31 cellular contexts compared by ENCODE assay signal in the genomic region with DNA sequence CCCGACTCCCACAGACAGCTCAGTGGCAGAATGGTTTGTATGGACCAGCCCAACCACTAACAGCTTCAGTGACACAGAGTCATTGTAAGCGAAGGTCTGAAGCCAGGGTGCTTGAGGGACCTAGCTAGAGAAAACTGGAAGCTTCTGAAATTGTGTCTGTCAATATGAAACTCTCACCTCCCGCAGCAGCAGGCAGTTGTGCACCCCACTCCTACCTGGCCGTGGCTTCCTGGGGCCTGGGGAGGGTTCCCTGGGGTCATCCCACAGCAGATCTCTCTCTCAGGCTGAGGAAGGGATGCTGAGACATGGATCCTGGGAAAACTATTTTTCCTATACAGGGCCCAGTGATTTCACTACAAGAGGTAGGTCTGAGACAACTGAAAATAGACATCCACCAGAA.
"Had no signal": no experiment of that assay in that cellular context is flagged by ENCODE, and none has a peak within 500 bp of the region (broad histone marks: within the 10 kb centered on the region; RNA-seq: fewer than 3 reads in every experiment).

No MANE protein-coding gene starts in this region.

- FAIRE-seq: bronchial epithelial cell, TTC549 had no signal

- H3K36me3 ChIP-seq: ascending aorta, cardiac muscle cell had no signal

- H3K27me3 ChIP-seq: ascending aorta, cardiac muscle cell had no signal

- H3K27ac ChIP-seq: ascending aorta, cardiac muscle cell, VCaP had no signal

- H3K4me3 ChIP-seq: ascending aorta, cardiac muscle cell had no signal

- DNase-seq: activated B cell treated with CpG ODN at 0.5 μM for 24 hours; activated CD4-positive, alpha-beta memory T cell treated with anti-CD3 and anti-CD28 coated beads, Interleukin-2, amount 10 ng/mL, durations not matched to agents 7 days and 5 days; activated CD4-positive, alpha-beta T cell treated with anti-CD3 and anti-CD28 coated beads for 1 hour; activated CD4-positive, alpha-beta T cell treated with anti-CD3 and anti-CD28 coated beads for 36 hours; activated CD4-positive, alpha-beta T cell treated with anti-CD3 and anti-CD28 coated beads for 48 hours; activated CD4-positive, alpha-beta T cell treated with anti-CD3 and anti-CD28 coated beads, Interleukin-2, amount 10 ng/mL, durations not matched to agents 7 days and 5 days; activated CD4-positive, alpha-beta T cell treated with anti-CD3 and anti-CD28 coated beads, Interleukin-2, amount 50 U/mL, for 48 hours; activated CD8-positive, alpha-beta memory T cell treated with anti-CD3 and anti-CD28 coated beads for 24 hours; activated CD8-positive, alpha-beta memory T cell treated with anti-CD3 and anti-CD28 coated beads, Interleukin-2, amount 10 ng/mL, durations not matched to agents 7 days and 5 days; activated CD8-positive, alpha-beta memory T cell treated with anti-CD3 and anti-CD28 coated beads, Interleukin-2, amount 50 U/mL, for 48 hours; activated CD8-positive, alpha-beta T cell treated with anti-CD3 and anti-CD28 coated beads, Interleukin-2, amount 10 ng/mL, durations not matched to agents 7 days and 5 days; activated effector memory CD4-positive, alpha-beta T cell treated with Interleukin-2 at 50 U/mL for 16 hours; activated gamma-delta T cell; activated naive CD4-positive, alpha-beta T cell treated with anti-CD3 and anti-CD28 coated beads, Interleukin-2, amount 10 ng/mL, durations not matched to agents 7 days and 5 days; activated naive CD4-positive, alpha-beta T cell treated with Interleukin-2 at 50 U/mL for 16 hours; activated naive CD8-positive, alpha-beta T cell treated with anti-CD3 and anti-CD28 coated beads, Interleukin-2, amount 10 ng/mL, durations not matched to agents 7 days and 5 days; activated naive CD8-positive, alpha-beta T cell treated with anti-CD3 and anti-CD28 coated beads, Interleukin-2, amount 50 U/mL, for 24 hours; activated T-cell treated with anti-CD3 and anti-CD28 coated beads, Interleukin-2, amount 50 U/mL, for 24 hours; activated T-cell treated with anti-CD3 and anti-CD28 coated beads, Interleukin-2, amount 50 U/mL, for 48 hours; amygdala; anterior cingulate cortex; caudate nucleus; SW 1271; T-helper 1 cell; T-helper 2 cell; T-helper 9 cell had no signal

- ATAC-seq: activated CD4-positive, alpha-beta T cell treated with anti-CD3 and anti-CD28 coated beads for 36 hours; activated CD8-positive, alpha-beta memory T cell treated with anti-CD3 and anti-CD28 coated beads, Interleukin-2, amount 10 ng/mL, durations not matched to agents 7 days and 5 days; activated CD8-positive, alpha-beta T cell treated with anti-CD3 and anti-CD28 coated beads, Interleukin-2, amount 10 ng/mL, durations not matched to agents 7 days and 5 days; activated naive CD8-positive, alpha-beta T cell treated with anti-CD3 and anti-CD28 coated beads, Interleukin-2, amount 50 U/mL, for 24 hours had no signal

- H3K9me3 ChIP-seq: ascending aorta had no signal
